Comparison of ENCODE assay signal across 12 cellular contexts in genomic region chr13:27463500-27463899, GRCh38.
"Had no signal": no experiment of that assay in that cellular context is flagged by ENCODE, and none has a peak within 500 bp of the region (broad histone marks: within the 10 kb centered on the region; RNA-seq: fewer than 3 reads in every experiment).

No MANE protein-coding gene starts in this region.

- ATAC-seq: pancreas had no signal

- H3K9me3 ChIP-seq: pancreas, tibial nerve had no signal

- DNase-seq: activated gamma-delta T cell; activated T-cell treated with anti-CD3 and anti-CD28 coated beads for 4 hours; effector CD8-positive, alpha-beta T cell; islet precursor cell; mesendoderm; pancreas; stimulated activated CD4-positive, alpha-beta T cell treated with anti-CD3 and anti-CD28 coated beads, Interleukin-15, amount 100 ng/mL, for 24 hours; stimulated activated CD4-positive, alpha-beta T cell treated with anti-CD3 and anti-CD28 coated beads, Interleukin-4, amount 100 ng/mL, for 24 hours; T-helper 9 cell had no signal

- H3K27me3 ChIP-seq: cardiac muscle cell, pancreas, tibial nerve had no signal

- H3K4me1 ChIP-seq: pancreas had no signal

- H3K4me3 ChIP-seq: cardiac muscle cell, coronary artery, pancreas, tibial nerve had no signal

- H3K36me3 ChIP-seq: cardiac muscle cell, pancreas, tibial nerve had no signal

- H3K27ac ChIP-seq: cardiac muscle cell, coronary artery, pancreas, tibial nerve had no signal
